8 cellular contexts compared by ENCODE assay signal in the genomic region with DNA sequence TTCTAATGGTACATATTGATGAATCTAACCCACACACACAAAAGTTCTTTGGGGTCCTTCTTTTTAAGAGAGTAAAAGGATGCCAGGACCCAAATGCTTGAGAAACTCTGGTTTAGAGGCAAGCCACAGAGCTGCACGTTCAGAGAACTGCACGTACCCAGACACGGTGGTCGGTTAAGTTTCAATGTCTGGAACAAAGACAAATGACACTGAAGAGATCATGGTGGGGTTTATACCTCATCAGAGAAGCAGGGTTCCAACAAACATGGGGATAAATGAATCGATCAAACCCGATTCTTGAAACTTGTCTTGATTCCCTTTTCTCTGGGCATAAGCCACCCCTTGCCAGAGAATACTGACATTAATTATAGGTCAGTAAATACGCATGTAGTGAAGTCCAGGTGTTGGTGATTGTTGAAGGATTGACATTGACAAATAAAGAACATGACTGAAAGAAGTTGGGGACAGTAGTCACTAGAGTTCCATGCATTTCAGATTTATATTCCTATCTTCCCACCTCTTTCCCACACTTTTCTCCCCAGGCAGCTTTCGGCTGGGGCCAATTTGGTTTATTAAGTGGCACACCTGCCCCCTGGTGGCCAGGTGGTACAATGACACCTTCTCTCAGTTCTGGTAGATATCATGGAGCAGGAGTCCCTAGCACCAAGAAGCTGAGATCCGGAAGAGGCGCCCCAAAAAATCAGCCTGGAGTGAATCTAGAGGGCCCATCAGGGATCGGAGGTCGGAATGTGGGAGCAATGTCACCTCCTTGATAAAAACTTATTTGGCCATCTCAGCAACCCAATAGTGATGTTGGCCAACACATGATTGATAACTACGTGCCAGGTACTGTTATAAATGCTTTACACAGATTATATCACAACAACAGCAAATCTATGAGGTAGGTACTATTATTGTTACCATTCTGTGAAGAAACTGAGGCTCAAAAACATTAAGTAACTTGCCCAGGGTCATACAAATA. TPM values are rescaled to one million over a fixed set of nuclear protein-coding genes. Genes with fewer than 3 reads are reported as not detected.
DNase-seq lines count a peak whose midpoint lies in the region; ATAC-seq and TF ChIP-seq lines count a peak whose summit lies in the region.

No MANE protein-coding gene starts in this region.

- H3K9me3 ChIP-seq in A673 (ENCODE audit: low read depth, low read length, poor library complexity, severe bottlenecking) = no peaks in the 10 kb centered on the region

- ATAC-seq in GM18498 (IDR thresholded peaks at IDR 0.05; ENCODE audit: unreplicated experiment) (peak; percentile 47), WTC11 (peak; percentile 61), HG03196 (IDR thresholded peaks at IDR 0.05; ENCODE audit: unreplicated experiment) (no peak)

- H3K9me3 Mint-ChIP-seq in WTC11 = no peaks in the 10 kb centered on the region

- H3K4me1 Mint-ChIP-seq in WTC11 = peaks cover 19% of the 10 kb centered on the region

- H3K27me3 Mint-ChIP-seq in WTC11 (ENCODE audit: low read depth) = no peaks in the 10 kb centered on the region

- POLR2A ChIA-PET in A673 (lab: Charles Lee; ENCODE audit: low non-redundant PET) (no interaction called here), WTC11 (lab: Charles Lee) (interaction anchor here (0.9 to 2.2 kb wide), 4 partner anchors 17 to 65 kb away, joined by 4 to 6 read pairs (median 5); no protein-coding TSS in a partner anchor)

- peak; percentile 95 for TF ChIP-seq CTCF in A673 (conservative IDR thresholded peaks at IDR 0.05; ENCODE audit: low read depth, low read length)
- peak; percentile 96 for TF ChIP-seq CTCF in WTC11 (IDR thresholded peaks at IDR 0.05)

- H3K27me3 ChIP-seq in A673 (replicated peaks; ENCODE audit: insufficient read depth, low read depth, low read length, poor library complexity) = no peaks in the 10 kb centered on the region

- DNase-seq in A673 (ENCODE audit: low spot score) (peak; percentile 74), NCI-H2081 treated with DMSO at 0.1 percent for 48 hours (lab: John Stamatoyannopoulos, UW) (peak; percentile 52), WTC11 (ENCODE audit: low spot score) (peak; percentile 75), cerebellum (ENCODE audit: low spot score) (peak; percentile 77), left kidney (ENCODE audit: low read depth, low spot score) (peak; percentile 88)
- DNase-seq in stimulated activated CD8-positive, alpha-beta memory T cell treated with anti-CD3 and anti-CD28 coated beads, Interleukin-4, amount 100 ng/mL, for 48 hours = peak; percentile 78

- no peaks in the 10 kb centered on the region for H3K36me3 Mint-ChIP-seq in WTC11

- CTCF ChIA-PET in A673 (lab: Charles Lee) (interaction anchor here (0.7 to 2.5 kb wide), 22 partner anchors 9 to 186 kb away, joined by 3 to 15 read pairs (median 5); a partner anchor contains a TSS), WTC11 (lab: Charles Lee) (interaction anchor here (0.5 to 12.4 kb wide), 51 partner anchors 10 to 1440 kb away, joined by 3 to 408 read pairs (median 8); a partner anchor contains a TSS)

- H3K4me3 Mint-ChIP-seq in WTC11 = no peak overlapping the region

- intact Hi-C loops in A673 (cut with micrococcal nuclease; ENCODE audit: unreplicated experiment) = loop anchor here (1.0 to 5.0 kb wide), 4 partner anchors 40 to 185 kb away; no protein-coding TSS in a partner anchor

- no peak overlapping the region for H3K4me3 ChIP-seq in A673 (ENCODE audit: low read depth, low read length, poor library complexity, severe bottlenecking)

- BruUV-seq in A673 (replicated peaks; lab: Mats Ljungman, UMichigan) = no TSS peak

- no peak overlapping the region for H3K27ac ChIP-seq in A673 (ENCODE audit: low read depth, low read length, poor library complexity, severe bottlenecking)

- no peaks in the 10 kb centered on the region for H3K4me1 ChIP-seq in A673 (ENCODE audit: insufficient read depth, low read length, poor library complexity, severe bottlenecking)

- no peaks in the 10 kb centered on the region for H3K36me3 ChIP-seq in A673 (ENCODE audit: insufficient read depth, low read length, poor library complexity, severe bottlenecking)

- no peak overlapping the region for H3K27ac Mint-ChIP-seq in WTC11

TF ChIP-seq in WTC11, 78 proteins besides CTCF, POLR2A, EP300 and RAD21:
- TF ChIP-seq, protein P1, sequence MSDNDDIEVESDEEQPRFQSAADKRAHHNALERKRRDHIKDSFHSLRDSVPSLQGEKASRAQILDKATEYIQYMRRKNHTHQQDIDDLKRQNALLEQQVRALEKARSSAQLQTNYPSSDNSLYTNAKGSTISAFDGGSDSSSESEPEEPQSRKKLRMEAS (CRISPR knock-in tag; IDR thresholded peaks at IDR 0.05) = peak; percentile 21; the same call in 1 of the 2 replicates
- TF ChIP-seq ZNF671 (CRISPR knock-in tag; IDR thresholded peaks at IDR 0.05) (no peak), NR3C1 (CRISPR knock-in tag; conservative IDR thresholded peaks at IDR 0.05; ENCODE audit: low read depth) (no peak)

RNA-seq across cellular contexts. Expression of a gene that starts 17.8 kb away (rescaled TPM):
- total RNA-seq in A673 (2021) (58.9 and 63.0 TPM in 2 replicates), WTC11 (2021) (89.9 to 111 TPM (median 94.7 TPM) in 3 replicates), cerebellum (12.1 TPM)
